In genomic region chr5:173670791-173671120, GRCh38 we compare ENCODE assay signal across 12 cellular contexts. TPM values are rescaled to one million over a fixed set of nuclear protein-coding genes. Genes with fewer than 3 reads are reported as not detected.
DNase-seq lines count a peak whose midpoint lies in the region; ATAC-seq and TF ChIP-seq lines count a peak whose summit lies in the region.
"Had no signal": no experiment of that assay in that cellular context is flagged by ENCODE, and none has a peak within 500 bp of the region (broad histone marks: within the 10 kb centered on the region; RNA-seq: fewer than 3 reads in every experiment).

No MANE protein-coding gene starts in this region.

- no peaks in the 10 kb centered on the region for H3K36me3 ChIP-seq in heart left ventricle
- H3K36me3 ChIP-seq in left ventricle myocardium inferior, result no peaks in the 10 kb centered on the region
- no peaks in the 10 kb centered on the region for H3K36me3 ChIP-seq in parathyroid adenoma (ENCODE audit: control insufficient read depth, insufficient read depth, low read length)

- no peaks in the 10 kb centered on the region for H3K79me2 ChIP-seq in parathyroid adenoma

- peak overlapping the region; percentile 59 for H2AFZ ChIP-seq in parathyroid adenoma

- intact Hi-C loops in heart left ventricle (cut with DNase I) (loop anchor here in 1 of 10 donors (5.0 to 10.0 kb wide), 2 partner anchors 87 to 214 kb away; partner anchors contain the start of gene CPEB4), cardiac septum (cut with DNase I) (no loop called here), left ventricle myocardium inferior (cut with micrococcal nuclease) (no loop called here)

- TF ChIP-seq POLR2A in heart left ventricle (IDR thresholded peaks at IDR 0.05), result no peak

- H3K4me1 ChIP-seq in heart left ventricle (peaks cover 0 to 34% (median 17%) of the 10 kb centered on the region in 12 donors), left ventricle myocardium inferior (peaks cover 34% of the 10 kb centered on the region), parathyroid adenoma (peaks cover 83% of the 10 kb centered on the region)

- peak in 3 of 4 donors; percentile 10 to 38 (median 20) for ATAC-seq in heart left ventricle
- ATAC-seq in GM21390 (IDR thresholded peaks at IDR 0.05; ENCODE audit: unreplicated experiment), result no peak

- no peak for DNase-seq in heart left ventricle
- DNase-seq in cardiac septum (ENCODE audit: low spot score), result no peak
- DNase-seq in left ventricle myocardium inferior, result peak; percentile 29
- DNase-seq in NK-92 treated with Interleukin-12 subunit alpha and Interleukin-12 subunit beta, amount 100 ng/mL, for 24 hours (lab: John Stamatoyannopoulos, UW), result no peak
- DNase-seq in activated effector memory CD4-positive, alpha-beta T cell treated with Interleukin-2 at 50 U/mL for 16 hours, result no peak
- DNase-seq in T1000 (lab: John Stamatoyannopoulos, UW), result no peak
- DNase-seq: activated CD4-positive, alpha-beta T cell treated with anti-CD3 and anti-CD28 coated beads, Interleukin-2, amount 50 U/mL, for 1 hour; activated naive CD4-positive, alpha-beta T cell; NCI-H1694 treated with DMSO at 0.1 percent for 48 hours; SW 1271 had no signal

- H3K9me3 ChIP-seq in heart left ventricle (peaks cover 0 to 11% (median 0%) of the 10 kb centered on the region in 12 donors), left ventricle myocardium inferior (replicated peaks) (peaks cover 20% of the 10 kb centered on the region), parathyroid adenoma (ENCODE audit: control insufficient read depth, low read length) (no peaks in the 10 kb centered on the region)

- H3K27ac ChIP-seq in heart left ventricle (peak overlapping the region in 8 of 12 donors; percentile 20 to 67 (median 45)), left ventricle myocardium inferior (replicated peaks) (peak overlapping the region; percentile 43), parathyroid adenoma (peak overlapping the region; percentile 99)

- WGBS in heart left ventricle, 4 donors, result 31 to 42% (median 33%) methylated on average over 12 of the region's 12 CpGs

- TF ChIP-seq CTCF in heart left ventricle (IDR thresholded peaks at IDR 0.05) (no peak), left ventricle myocardium inferior (IDR thresholded peaks at IDR 0.05; ENCODE audit: borderline replicate concordance) (no peak), parathyroid adenoma (IDR thresholded peaks at IDR 0.05) (no peak)

- H3K4me3 ChIP-seq in heart left ventricle, result peak overlapping the region in 3 of 12 donors; percentile 6 to 19 (median 11)
- H3K4me3 ChIP-seq in left ventricle myocardium inferior, result peak overlapping the region; percentile 2
- H3K4me3 ChIP-seq in parathyroid adenoma (ENCODE audit: low read depth, low read length), result peak overlapping the region; percentile 9

- H3K9ac ChIP-seq in parathyroid adenoma, result no peak overlapping the region

- peak overlapping the region; percentile 51 for H3K4me2 ChIP-seq in parathyroid adenoma (ENCODE audit: low read length)

- H3K27me3 ChIP-seq in heart left ventricle (no peaks in the 10 kb centered on the region), left ventricle myocardium inferior (ENCODE audit: low read depth) (no peaks in the 10 kb centered on the region), parathyroid adenoma (ENCODE audit: control insufficient read depth, insufficient read depth, low read length) (no peaks in the 10 kb centered on the region)

RNA-seq across cellular contexts. Expression of gene BOD1, which starts 54.3 kb away (rescaled TPM):
- total RNA-seq in heart left ventricle, result 10 to 100 TPM; 35.1 to 50.2 (median 38.3) TPM
- 10 to 100 TPM; 21.6 to 51.0 TPM for polyA plus RNA-seq in heart left ventricle
- 44.9 TPM for total RNA-seq in cardiac septum
- total RNA-seq in left ventricle myocardium inferior, result 48.7 TPM

Comparison
In these comparisons a context has a peak if more than half of its experiments do, and no peak if none do; other contexts are left out.
1. H3K27ac ChIP-seq: peak in every context shown above with its lines; median percentile 99 in parathyroid adenoma; 45 in heart left ventricle; 43 in left ventricle myocardium inferior.